Comparison of ENCODE assay signal across 8 cellular contexts in genomic region chr10:91598211-91598981, GRCh38. TPM values are rescaled to one million over a fixed set of nuclear protein-coding genes. Genes with fewer than 3 reads are reported as not detected.
DNase-seq lines count a peak whose midpoint lies in the region; ATAC-seq, FAIRE-seq and TF ChIP-seq lines count a peak whose summit lies in the region.
"Had no signal": no experiment of that assay in that cellular context is flagged by ENCODE, and none has a peak within 500 bp of the region (broad histone marks: within the 10 kb centered on the region; RNA-seq: fewer than 3 reads in every experiment).

No MANE protein-coding gene starts in this region.

- H3K27ac Mint-ChIP-seq in type B pancreatic cell (peak overlapping the region; percentile 14), nephron progenitor cell (no peak overlapping the region)
- H3K27ac Mint-ChIP-seq: activated naive CD8-positive, alpha-beta T cell treated with anti-CD3 and anti-CD28 coated beads, Interleukin-2, amount 10 ng/mL, durations not matched to agents 7 days and 5 days had no signal

- TF ChIP-seq CTCF in brain microvascular endothelial cell (IDR thresholded peaks at IDR 0.05; ENCODE audit: low read depth, low read length, missing control alignments) (no peak), keratinocyte (optimal IDR thresholded peaks at IDR 0.05 in 1 of 3, IDR thresholded peaks at IDR 0.05 in 1 of 3, conservative IDR thresholded peaks at IDR 0.05 in 1 of 3; ENCODE audit: extremely low read depth in 1 of 3, insufficient read depth in 2 of 3, low read length in 3 of 3) (no peak), type B pancreatic cell (conservative IDR thresholded peaks at IDR 0.05) (no peak), nephron progenitor cell (IDR thresholded peaks at IDR 0.05) (no peak)

- H3K79me2 ChIP-seq in keratinocyte (ENCODE audit: control insufficient read depth, insufficient read depth, low read length): no peaks in the 10 kb centered on the region

- ATAC-seq in HG02840 (IDR thresholded peaks at IDR 0.05; ENCODE audit: low FRiP score, unreplicated experiment): no peak

- H3K27ac ChIP-seq in brain microvascular endothelial cell: no peak overlapping the region
- peak overlapping the region; percentile 72 for H3K27ac ChIP-seq in keratinocyte (ENCODE audit: control insufficient read depth, insufficient read depth, low read length)

- H3K36me3 Mint-ChIP-seq in type B pancreatic cell (no peaks in the 10 kb centered on the region), nephron progenitor cell (ENCODE audit: low read depth) (no peaks in the 10 kb centered on the region)
- H3K36me3 Mint-ChIP-seq: activated naive CD8-positive, alpha-beta T cell treated with anti-CD3 and anti-CD28 coated beads, Interleukin-2, amount 10 ng/mL, durations not matched to agents 7 days and 5 days had no signal

- no peaks in the 10 kb centered on the region for H3K27me3 Mint-ChIP-seq in type B pancreatic cell
- peaks cover 2% of the 10 kb centered on the region for H3K27me3 Mint-ChIP-seq in nephron progenitor cell (ENCODE audit: low read depth, poor library complexity)

- H3K36me3 ChIP-seq in brain microvascular endothelial cell (replicated peaks) (no peaks in the 10 kb centered on the region), keratinocyte (ENCODE audit: control insufficient read depth in 2 of 2, extremely low read depth in 1 of 2, insufficient read depth in 2 of 2, low read length in 2 of 2) (no peaks in the 10 kb centered on the region), MG63 (no peaks in the 10 kb centered on the region)

- DNase-seq in HTR-8/SVneo (ENCODE audit: insufficient read length, low spot score) (peak; percentile 73), brain microvascular endothelial cell (peak; percentile 62), keratinocyte (ENCODE audit: low read depth, low spot score) (peak; percentile 41), type B pancreatic cell (ENCODE audit: extremely low spot score, unreplicated experiment) (no peak), nephron progenitor cell (no peak), MG63 (no peak)
- DNase-seq: activated naive CD8-positive, alpha-beta T cell treated with anti-CD3 and anti-CD28 coated beads, Interleukin-2, amount 10 ng/mL, durations not matched to agents 7 days and 5 days had no signal

- peaks cover 38% of the 10 kb centered on the region for H3K4me1 ChIP-seq in keratinocyte (ENCODE audit: control insufficient read depth, extremely low read depth, insufficient read depth, low read length)

- H3K27me3 ChIP-seq in brain microvascular endothelial cell (replicated peaks): no peaks in the 10 kb centered on the region
- H3K27me3 ChIP-seq in keratinocyte (ENCODE audit: control insufficient read depth, extremely low read depth, insufficient read depth, low read length): no peaks in the 10 kb centered on the region
- no peaks in the 10 kb centered on the region for H3K27me3 ChIP-seq in MG63

- dilution Hi-C loops in keratinocyte (cut with MboI; ENCODE audit: extremely low pct_ligation_motif_present, low sequenced_read_pairs): no loop called here

- peak overlapping the region; percentile 40 for H3K4me2 ChIP-seq in keratinocyte (ENCODE audit: control insufficient read depth, extremely low read depth, insufficient read depth, low read depth, low read length)

- H3K4me1 Mint-ChIP-seq in type B pancreatic cell (ENCODE audit: unreplicated experiment) (peaks cover 28% of the 10 kb centered on the region), nephron progenitor cell (peaks cover 12% of the 10 kb centered on the region)

- no peaks in the 10 kb centered on the region for H4K20me1 ChIP-seq in keratinocyte (ENCODE audit: control insufficient read depth, extremely low read depth, insufficient read depth, low read length)

- H3K4me3 ChIP-seq in brain microvascular endothelial cell (ENCODE audit: low read depth, low read length) (no peak overlapping the region), keratinocyte (ENCODE audit: control insufficient read depth in 2 of 3, extremely low read depth in 1 of 3, insufficient read depth in 2 of 3, low read depth in 1 of 3, low read length in 3 of 3) (no peak overlapping the region), MG63 (no peak overlapping the region)

- H3K4me3 Mint-ChIP-seq in type B pancreatic cell (no peak overlapping the region), nephron progenitor cell (no peak overlapping the region)
- H3K4me3 Mint-ChIP-seq: activated naive CD8-positive, alpha-beta T cell treated with anti-CD3 and anti-CD28 coated beads, Interleukin-2, amount 10 ng/mL, durations not matched to agents 7 days and 5 days had no signal

- no peak overlapping the region for H3K9ac ChIP-seq in keratinocyte (ENCODE audit: control insufficient read depth, extremely low read depth, insufficient read depth, low read length)

- H3K9me3 Mint-ChIP-seq in type B pancreatic cell (no peaks in the 10 kb centered on the region), nephron progenitor cell (no peaks in the 10 kb centered on the region)
- H3K9me3 Mint-ChIP-seq: activated naive CD8-positive, alpha-beta T cell treated with anti-CD3 and anti-CD28 coated beads, Interleukin-2, amount 10 ng/mL, durations not matched to agents 7 days and 5 days had no signal

- in situ Hi-C loops in brain microvascular endothelial cell (cut with HindIII; ENCODE audit: low pct_ligation_motif_present, low sequenced_read_pairs): no loop called here

- no peaks in the 10 kb centered on the region for H3K9me3 ChIP-seq in keratinocyte (ENCODE audit: control insufficient read depth, low read depth, low read length)
- H3K9me3 ChIP-seq in MG63: peaks cover 6% of the 10 kb centered on the region

- H3K9me1 ChIP-seq in keratinocyte (ENCODE audit: control insufficient read depth, extremely low read depth, insufficient read depth, low read length): no peaks in the 10 kb centered on the region

- H2AFZ ChIP-seq in keratinocyte (ENCODE audit: control insufficient read depth, low read length): no peak overlapping the region

- FAIRE-seq in HTR-8/SVneo (lab: Jason Lieb, UNC) (peak; percentile 92), keratinocyte (lab: Jason Lieb, UNC) (peak; percentile 85)

RNA-seq across cellular contexts. Expression of gene PPP1R3C, which starts 34.5 kb away (rescaled TPM):
- polyA plus RNA-seq in keratinocyte: 3.2 to 8.9 TPM (median 7.3 TPM) in 3 replicates
- polyA plus RNA-seq in keratinocyte (2011; ENCODE audit: low read depth): 2.5 TPM
- polyA plus RNA-seq in keratinocyte (2011; cell fraction: cytosol; rRNA removed): 3.6 and 5.0 TPM in 2 replicates
- 8.2 and 8.5 TPM in 2 replicates for polyA plus RNA-seq in keratinocyte (2011; cell fraction: nucleus; rRNA removed)
- 3.0 and 9.3 TPM in 2 replicates for polyA plus RNA-seq in keratinocyte (2012; ENCODE audit: low replicate concordance)
- polyA minus RNA-seq in keratinocyte: 1.4 to 15.8 TPM (median 9.8 TPM) in 3 replicates
- 4.6 TPM for polyA minus RNA-seq in keratinocyte (2011; cell fraction: cytosol; rRNA and poly(A)+ RNA removed)
- 6.4 and 11.6 TPM in 2 replicates for polyA minus RNA-seq in keratinocyte (2011; cell fraction: nucleus; rRNA and poly(A)+ RNA removed)
- 5.4 and 7.8 TPM in 2 replicates for total RNA-seq in type B pancreatic cell (ENCODE audit: low replicate concordance)
- 12.7 and 16.0 TPM in 2 replicates for total RNA-seq in MG63 (2014; rRNA removed; shearing (Covaris generic); ENCODE audit: low replicate concordance)

Comparison
In these comparisons a context has a peak if more than half of its experiments do, and no peak if none do; other contexts are left out.
1. DNase-seq: peak in HTR-8/SVneo (single experiment), brain microvascular endothelial cell (single experiment) and keratinocyte (single experiment); none in type B pancreatic cell (single experiment), nephron progenitor cell (single experiment) and MG63 (single experiment).